Comparison of ENCODE assay signal across 1 cellular context in the genomic region with DNA sequence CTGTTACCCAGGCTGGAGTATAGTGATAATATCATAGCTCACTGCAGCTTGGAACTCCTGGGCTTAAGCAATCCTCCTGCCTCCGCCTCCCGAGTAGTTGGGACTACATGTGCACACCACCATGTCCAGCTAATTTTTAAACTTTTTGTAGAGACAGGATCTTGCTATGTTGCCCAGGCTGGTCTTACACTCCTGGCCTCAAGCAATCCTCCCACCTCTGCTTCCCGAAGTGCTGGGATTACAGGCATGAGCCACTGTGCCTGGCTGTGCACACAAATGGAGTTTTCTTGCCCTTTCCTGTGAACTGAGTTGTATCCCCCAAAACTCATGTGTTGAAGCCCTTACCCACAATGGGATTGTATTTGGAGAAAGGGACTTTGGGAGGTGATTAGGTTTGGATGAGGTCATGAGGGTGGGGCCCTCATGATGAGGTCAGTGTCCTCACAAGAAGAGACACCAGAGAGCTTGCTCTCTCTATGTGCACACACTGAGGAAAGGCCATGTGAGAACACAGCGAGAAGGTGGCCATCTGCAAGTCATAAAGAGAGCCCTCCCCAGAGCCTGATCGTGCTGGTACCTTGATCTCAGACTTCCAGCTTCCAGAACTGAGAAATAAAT.
TF ChIP-seq lines count a peak whose summit lies in the region.

No MANE protein-coding gene starts in this region.

TF ChIP-seq in K562, 482 proteins besides CTCF, POLR2A, EP300 and RAD21 (continued from another document):
- TF ChIP-seq IFI16 (CRISPR knock-in tag; IDR thresholded peaks at IDR 0.05) (no peak), NFXL1 (CRISPR knock-in tag; IDR thresholded peaks at IDR 0.05) (no peak), HDAC3 (IDR thresholded peaks at IDR 0.05; ENCODE audit: borderline replicate concordance, partially characterized antibody) (no peak), TCF7L2 (IDR thresholded peaks at IDR 0.05; ENCODE audit: low read depth, low read length) (no peak), FUS (optimal IDR thresholded peaks at IDR 0.05; ENCODE audit: low read depth, low read length) (no peak), ZNF77 (CRISPR knock-in tag; IDR thresholded peaks at IDR 0.05) (no peak), ATF7 (IDR thresholded peaks at IDR 0.05) (peak; percentile 79)
- TF ChIP-seq, protein P1, sequence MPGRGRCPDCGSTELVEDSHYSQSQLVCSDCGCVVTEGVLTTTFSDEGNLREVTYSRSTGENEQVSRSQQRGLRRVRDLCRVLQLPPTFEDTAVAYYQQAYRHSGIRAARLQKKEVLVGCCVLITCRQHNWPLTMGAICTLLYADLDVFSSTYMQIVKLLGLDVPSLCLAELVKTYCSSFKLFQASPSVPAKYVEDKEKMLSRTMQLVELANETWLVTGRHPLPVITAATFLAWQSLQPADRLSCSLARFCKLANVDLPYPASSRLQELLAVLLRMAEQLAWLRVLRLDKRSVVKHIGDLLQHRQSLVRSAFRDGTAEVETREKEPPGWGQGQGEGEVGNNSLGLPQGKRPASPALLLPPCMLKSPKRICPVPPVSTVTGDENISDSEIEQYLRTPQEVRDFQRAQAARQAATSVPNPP (IDR thresholded peaks at IDR 0.05; ENCODE audit: borderline replicate concordance, insufficient read depth, insufficient read length) = no peak
- TF ChIP-seq, protein P2, sequence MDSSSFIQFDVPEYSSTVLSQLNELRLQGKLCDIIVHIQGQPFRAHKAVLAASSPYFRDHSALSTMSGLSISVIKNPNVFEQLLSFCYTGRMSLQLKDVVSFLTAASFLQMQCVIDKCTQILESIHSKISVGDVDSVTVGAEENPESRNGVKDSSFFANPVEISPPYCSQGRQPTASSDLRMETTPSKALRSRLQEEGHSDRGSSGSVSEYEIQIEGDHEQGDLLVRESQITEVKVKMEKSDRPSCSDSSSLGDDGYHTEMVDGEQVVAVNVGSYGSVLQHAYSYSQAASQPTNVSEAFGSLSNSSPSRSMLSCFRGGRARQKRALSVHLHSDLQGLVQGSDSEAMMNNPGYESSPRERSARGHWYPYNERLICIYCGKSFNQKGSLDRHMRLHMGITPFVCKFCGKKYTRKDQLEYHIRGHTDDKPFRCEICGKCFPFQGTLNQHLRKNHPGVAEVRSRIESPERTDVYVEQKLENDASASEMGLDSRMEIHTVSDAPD (CRISPR knock-in tag; IDR thresholded peaks at IDR 0.05) = no peak
- TF ChIP-seq, protein P3, sequence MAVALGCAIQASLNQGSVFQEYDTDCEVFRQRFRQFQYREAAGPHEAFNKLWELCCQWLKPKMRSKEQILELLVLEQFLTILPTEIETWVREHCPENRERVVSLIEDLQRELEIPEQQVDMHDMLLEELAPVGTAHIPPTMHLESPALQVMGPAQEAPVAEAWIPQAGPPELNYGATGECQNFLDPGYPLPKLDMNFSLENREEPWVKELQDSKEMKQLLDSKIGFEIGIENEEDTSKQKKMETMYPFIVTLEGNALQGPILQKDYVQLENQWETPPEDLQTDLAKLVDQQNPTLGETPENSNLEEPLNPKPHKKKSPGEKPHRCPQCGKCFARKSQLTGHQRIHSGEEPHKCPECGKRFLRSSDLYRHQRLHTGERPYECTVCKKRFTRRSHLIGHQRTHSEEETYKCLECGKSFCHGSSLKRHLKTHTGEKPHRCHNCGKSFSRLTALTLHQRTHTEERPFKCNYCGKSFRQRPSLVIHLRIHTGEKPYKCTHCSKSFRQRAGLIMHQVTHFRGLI (CRISPR knock-in tag; IDR thresholded peaks at IDR 0.05) = no peak
